ENCODE assay signal across 13 cellular contexts in genomic region chr6:5151955-5152401, GRCh38.
DNase-seq lines count a peak whose midpoint lies in the region; ATAC-seq, FAIRE-seq and TF ChIP-seq lines count a peak whose summit lies in the region.
"Had no signal": no experiment of that assay in that cellular context is flagged by ENCODE, and none has a peak within 500 bp of the region (broad histone marks: within the 10 kb centered on the region; RNA-seq: fewer than 3 reads in every experiment).

No MANE protein-coding gene starts in this region.

- TF ChIP-seq POLR2A in GM12892 (IDR thresholded peaks at IDR 0.05; ENCODE audit: low read depth, low read length) (no peak), transverse colon (IDR thresholded peaks at IDR 0.05) (no peak)

- intact Hi-C loops in left lung (cut with DNase I) = no loop called here
- intact Hi-C loops in transverse colon (cut with DNase I; ENCODE audit: low total_unique reads) = no loop called here
- intact Hi-C loops in CD14-positive monocyte (cut with micrococcal nuclease) = no loop called here

- no peaks in the 10 kb centered on the region for H3K9me2 ChIP-seq in SK-N-SH

- peak overlapping the region; percentile 63; the same call in 1 of the 2 replicates for H3K9ac ChIP-seq in SK-N-SH

- no peaks in the 10 kb centered on the region for H3K9me3 Mint-ChIP-seq in CD14-positive monocyte
- H3K9me3 Mint-ChIP-seq: activated naive CD4-positive, alpha-beta T cell treated with anti-CD3 and anti-CD28 coated beads for 36 hours; endodermal cell had no signal

- CTCF ChIA-PET in SK-N-SH (lab: Yijun Ruan, JAX) = interaction anchor here (0.9 to 3.3 kb wide), 3 partner anchors 8 to 109 kb away, joined by 3 to 15 read pairs (median 3); partner anchors contain the start of genes FARS2 and LYRM4

- H3K4me1 ChIP-seq in SK-N-SH (ENCODE audit: control insufficient read depth in 1 of 2, insufficient read depth in 2 of 2, low read depth in 1 of 2, low read length in 1 of 2) (peaks cover 14% of the 10 kb centered on the region in 2 experiments), osteoblast (ENCODE audit: insufficient read depth, low read length) (peaks cover 17% of the 10 kb centered on the region), left lung (no peaks in the 10 kb centered on the region), transverse colon (peaks cover 0 to 4% (median 0%) of the 10 kb centered on the region in 4 donors)

- TF ChIP-seq EP300 in SK-N-SH (IDR thresholded peaks at IDR 0.05; ENCODE audit: borderline replicate concordance in 1 of 2, low read depth in 1 of 2, low read length in 1 of 2) = peak in 1 of 2 experiments; percentile 54; a peak in 1 of 4 replicates
- TF ChIP-seq EP300 in transverse colon (IDR thresholded peaks at IDR 0.05; ENCODE audit: low read depth) = no peak

- in situ Hi-C loops in transverse colon (cut with MboI; ENCODE audit: low pct_ligation_motif_present in 1 of 4, low pct_unique_long_range_greater_than_20kb in 1 of 4, low sequenced_read_pairs in 3 of 4) = no loop called here

- H2AFZ ChIP-seq in SK-N-SH (ENCODE audit: low read depth) = peak overlapping the region; percentile 62; the same call in 1 of the 2 replicates
- H2AFZ ChIP-seq in osteoblast (ENCODE audit: low read length) = peak overlapping the region; percentile 53

- ATAC-seq in left lung = no peak
- ATAC-seq: naive thymus-derived CD4-positive, alpha-beta T cell had no signal

- H4K20me1 ChIP-seq in SK-N-SH (ENCODE audit: insufficient read depth) = no peaks in the 10 kb centered on the region
- H4K20me1 ChIP-seq in osteoblast (ENCODE audit: insufficient read depth, low read length) = no peaks in the 10 kb centered on the region

- no peaks in the 10 kb centered on the region for H3K27me3 ChIP-seq in SK-N-SH (ENCODE audit: insufficient read depth)
- H3K27me3 ChIP-seq in osteoblast (ENCODE audit: insufficient read depth, low read length) = no peaks in the 10 kb centered on the region
- no peaks in the 10 kb centered on the region for H3K27me3 ChIP-seq in left lung
- no peaks in the 10 kb centered on the region for H3K27me3 ChIP-seq in transverse colon

- DNase-seq in EL (peak; percentile 92), SK-N-SH (no peak), epithelial cell of prostate (ENCODE audit: low read depth, low spot score) (peak; percentile 22), osteoblast (ENCODE audit: insufficient read length, low spot score, missing footprints) (peak; percentile 94), GM12892 (ENCODE audit: insufficient read length) (no peak), left lung (no peak), transverse colon (no peak), CD14-positive monocyte (ENCODE audit: low spot score) (no peak)
- DNase-seq: activated naive CD4-positive, alpha-beta T cell treated with anti-CD3 and anti-CD28 coated beads for 36 hours; DMS 273 treated with DMSO at 0.1 percent for 48 hours; endodermal cell; naive thymus-derived CD4-positive, alpha-beta T cell; T-helper 2 cell had no signal

- H3K4me1 Mint-ChIP-seq in CD14-positive monocyte = peaks cover 1% of the 10 kb centered on the region
- H3K4me1 Mint-ChIP-seq: naive thymus-derived CD4-positive, alpha-beta T cell had no signal

- H3K79me2 ChIP-seq in SK-N-SH (ENCODE audit: insufficient read depth) = no peaks in the 10 kb centered on the region
- no peaks in the 10 kb centered on the region for H3K79me2 ChIP-seq in osteoblast (ENCODE audit: insufficient read depth, low read length)

- FAIRE-seq in GM12892 (lab: Jason Lieb, UNC) = no peak

- POLR2A ChIA-PET in SK-N-SH (lab: Yijun Ruan, JAX) = no interaction called here

- no peak overlapping the region for H3K27ac Mint-ChIP-seq in CD14-positive monocyte
- H3K27ac Mint-ChIP-seq: activated naive CD4-positive, alpha-beta T cell treated with anti-CD3 and anti-CD28 coated beads for 36 hours had no signal

- no peaks in the 10 kb centered on the region for H3K36me3 Mint-ChIP-seq in CD14-positive monocyte
- H3K36me3 Mint-ChIP-seq: naive thymus-derived CD4-positive, alpha-beta T cell had no signal

- no peaks in the 10 kb centered on the region for H3K27me3 Mint-ChIP-seq in CD14-positive monocyte (ENCODE audit: low read depth in 3 of 3)
- H3K27me3 Mint-ChIP-seq: naive thymus-derived CD4-positive, alpha-beta T cell had no signal

- no peak for TF ChIP-seq RAD21 in SK-N-SH (IDR thresholded peaks at IDR 0.05; ENCODE audit: low read length)

- H3K36me3 ChIP-seq in SK-N-SH (replicated peaks in 1 of 2; ENCODE audit: control insufficient read depth in 1 of 2, insufficient read depth in 2 of 2, low read length in 1 of 2) (no peaks in the 10 kb centered on the region), osteoblast (ENCODE audit: insufficient read depth, low read length) (no peaks in the 10 kb centered on the region), left lung (no peaks in the 10 kb centered on the region), transverse colon (no peaks in the 10 kb centered on the region)

- no peaks in the 10 kb centered on the region for H3K9me3 ChIP-seq in SK-N-SH
- H3K9me3 ChIP-seq in osteoblast (ENCODE audit: low read depth, low read length) = no peaks in the 10 kb centered on the region
- no peaks in the 10 kb centered on the region for H3K9me3 ChIP-seq in left lung
- H3K9me3 ChIP-seq in transverse colon = no peaks in the 10 kb centered on the region

- peaks cover 19% of the 10 kb centered on the region for H3F3A ChIP-seq in SK-N-SH (replicated peaks; ENCODE audit: insufficient read depth)

- no peak overlapping the region for H3K4me3 Mint-ChIP-seq in CD14-positive monocyte
- H3K4me3 Mint-ChIP-seq: activated naive CD4-positive, alpha-beta T cell treated with anti-CD3 and anti-CD28 coated beads for 36 hours; endodermal cell; naive thymus-derived CD4-positive, alpha-beta T cell had no signal

- 39% methylated on average over 7 of the region's 7 CpGs for WGBS in SK-N-SH (ENCODE audit: low lambda C conversion rate)
- WGBS in transverse colon (ENCODE audit: low coverage in 1 of 2), 2 donors = 63 to 95% methylated on average over 3 to 7 of the region's 7 CpGs

- H3K4me3 ChIP-seq in SK-N-SH (ENCODE audit: low read depth in 2 of 2, low read length in 1 of 2) = no peak overlapping the region; a peak in 1 of 4 replicates
- peak overlapping the region; percentile 7 for H3K4me3 ChIP-seq in osteoblast (ENCODE audit: insufficient read depth, low read length)
- no peak overlapping the region for H3K4me3 ChIP-seq in left lung
- no peak overlapping the region for H3K4me3 ChIP-seq in transverse colon

- peak overlapping the region in 1 of 2 experiments; percentile 95; a peak in 2 of 4 replicates for H3K27ac ChIP-seq in SK-N-SH (ENCODE audit: low read depth in 2 of 2, low read length in 1 of 2)
- peak overlapping the region; percentile 44 for H3K27ac ChIP-seq in epithelial cell of prostate
- H3K27ac ChIP-seq in osteoblast (ENCODE audit: low read depth, low read length) = peak overlapping the region; percentile 93
- no peak overlapping the region for H3K27ac ChIP-seq in left lung
- no peak overlapping the region for H3K27ac ChIP-seq in transverse colon

- no peak for TF ChIP-seq CTCF in SK-N-SH (IDR thresholded peaks at IDR 0.05)
- no peak for TF ChIP-seq CTCF in osteoblast (IDR thresholded peaks at IDR 0.05; ENCODE audit: extremely low read depth, low read depth, low read length)
- TF ChIP-seq CTCF in left lung (IDR thresholded peaks at IDR 0.05) = no peak
- no peak for TF ChIP-seq CTCF in transverse colon (IDR thresholded peaks at IDR 0.05)
- no peak for TF ChIP-seq CTCF in CD14-positive monocyte (IDR thresholded peaks at IDR 0.05)

- H3K4me2 ChIP-seq in SK-N-SH = peak overlapping the region; percentile 56
- H3K4me2 ChIP-seq in osteoblast (ENCODE audit: insufficient read depth, low read length) = peak overlapping the region; percentile 69

TF ChIP-seq in SK-N-SH, 30 proteins besides CTCF, POLR2A, EP300 and RAD21 (continues in another document):
- TF ChIP-seq JUND (IDR thresholded peaks at IDR 0.05) (peak; percentile 91), FOSL2 (IDR thresholded peaks at IDR 0.05; ENCODE audit: borderline replicate concordance, low read depth) (peak; percentile 92), NFIC (IDR thresholded peaks at IDR 0.05; ENCODE audit: borderline replicate concordance) (peak; percentile 41; the same call in 1 of the 2 replicates), ELF1 (IDR thresholded peaks at IDR 0.05) (no peak), TCF12 (IDR thresholded peaks at IDR 0.05) (peak; percentile 85), SIN3A (IDR thresholded peaks at IDR 0.05; ENCODE audit: borderline replicate concordance, low read depth, low read length) (peak; percentile 13; the same call in 1 of the 2 replicates), REST (IDR thresholded peaks at IDR 0.05; ENCODE audit: low read depth, low read length) (no peak)
- TF ChIP-seq, protein P1, sequence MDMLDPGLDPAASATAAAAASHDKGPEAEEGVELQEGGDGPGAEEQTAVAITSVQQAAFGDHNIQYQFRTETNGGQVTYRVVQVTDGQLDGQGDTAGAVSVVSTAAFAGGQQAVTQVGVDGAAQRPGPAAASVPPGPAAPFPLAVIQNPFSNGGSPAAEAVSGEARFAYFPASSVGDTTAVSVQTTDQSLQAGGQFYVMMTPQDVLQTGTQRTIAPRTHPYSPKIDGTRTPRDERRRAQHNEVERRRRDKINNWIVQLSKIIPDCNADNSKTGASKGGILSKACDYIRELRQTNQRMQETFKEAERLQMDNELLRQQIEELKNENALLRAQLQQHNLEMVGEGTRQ (IDR thresholded peaks at IDR 0.05; ENCODE audit: borderline replicate concordance, low read depth, low read length) = no peak

Comparison
In these comparisons a context has a peak if more than half of its experiments do, and no peak if none do; other contexts are left out.
1. DNase-seq: peak in EL (single experiment), epithelial cell of prostate (single experiment) and osteoblast (single experiment); none in SK-N-SH (single experiment), GM12892 (single experiment), left lung (0 of 2), transverse colon (single experiment) and CD14-positive monocyte (single experiment).
2. H3K27ac ChIP-seq: peak in epithelial cell of prostate (single experiment) and osteoblast (single experiment); none in left lung (0 of 2) and transverse colon (0 of 4).